1 cellular context compared by ENCODE assay signal in the genomic region with DNA sequence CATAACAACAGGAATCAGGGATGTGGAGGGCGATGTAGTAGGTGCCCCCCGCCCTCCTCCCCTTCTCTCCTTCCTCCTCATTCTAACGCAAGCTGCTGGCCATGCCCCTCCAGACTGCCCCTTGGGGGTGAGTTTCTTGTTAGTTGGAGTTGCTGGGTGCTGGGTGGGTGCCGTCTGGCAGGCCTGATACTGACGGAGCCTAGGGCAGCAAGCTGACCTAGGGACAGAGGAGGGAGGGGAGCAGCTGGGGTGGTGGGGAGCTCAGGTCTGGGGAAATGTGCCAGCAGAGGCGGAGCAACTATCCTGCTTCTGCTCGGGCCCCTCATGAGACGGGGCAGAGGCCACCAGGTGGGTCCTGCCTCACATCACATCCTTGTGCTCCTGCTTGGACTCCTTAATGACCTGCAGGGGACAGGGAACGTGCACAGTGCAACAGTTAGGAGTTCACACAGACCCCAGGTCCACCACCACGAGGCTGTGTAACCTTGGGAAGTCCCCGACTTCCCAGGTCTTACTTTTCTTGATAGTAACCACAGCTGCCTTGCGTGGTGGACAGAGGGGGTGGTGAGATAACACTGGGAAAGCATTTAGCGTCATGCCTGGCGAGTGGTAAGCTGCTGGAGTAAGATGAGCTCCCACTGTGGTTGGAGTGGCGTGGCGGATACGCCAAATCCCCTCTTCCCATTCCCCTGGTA.
TF ChIP-seq lines count a peak whose summit lies in the region.

No MANE protein-coding gene starts in this region.

TF ChIP-seq in HCT116, 20 proteins besides CTCF, POLR2A, EP300 and RAD21:
- TF ChIP-seq EZH2phosphoT487 (IDR thresholded peaks at IDR 0.05; ENCODE audit: borderline replicate concordance) (no peak), JUND (IDR thresholded peaks at IDR 0.05) (no peak), MAX (IDR thresholded peaks at IDR 0.05) (no peak), SIN3A (IDR thresholded peaks at IDR 0.05; ENCODE audit: low read depth) (no peak), YY1 (IDR thresholded peaks at IDR 0.05; ENCODE audit: extremely low read depth, insufficient replicate concordance, low read depth, low read length) (no peak), CBX3 (IDR thresholded peaks at IDR 0.05; ENCODE audit: low read depth) (no peak), CEBPB (IDR thresholded peaks at IDR 0.05; ENCODE audit: low read depth) (no peak), ZBTB33 (IDR thresholded peaks at IDR 0.05; ENCODE audit: extremely low read depth, insufficient replicate concordance, low read length) (no peak), FOSL1 (IDR thresholded peaks at IDR 0.05; ENCODE audit: low read depth) (no peak)
